Comparison of ENCODE assay signal across 21 cellular contexts in genomic region chr7:46633200-46633599, GRCh38.
DNase-seq lines count a peak whose midpoint lies in the region; ATAC-seq and TF ChIP-seq lines count a peak whose summit lies in the region.
"Had no signal": no experiment of that assay in that cellular context is flagged by ENCODE, and none has a peak within 500 bp of the region (broad histone marks: within the 10 kb centered on the region; RNA-seq: fewer than 3 reads in every experiment).

No MANE protein-coding gene starts in this region.

- dilution Hi-C loops in IMR-90 (cut with HindIII; ENCODE audit: low sequenced_read_pairs, unreplicated experiment), result no loop called here

- peaks cover 5% of the 10 kb centered on the region for H3K9me3 Mint-ChIP-seq in type B pancreatic cell
- H3K9me3 Mint-ChIP-seq in activated CD4-positive, alpha-beta T cell treated with anti-CD3 and anti-CD28 coated beads, Interleukin-2, amount 10 ng/mL, durations not matched to agents 7 days and 5 days, result no peaks in the 10 kb centered on the region
- H3K9me3 Mint-ChIP-seq in activated naive CD8-positive, alpha-beta T cell treated with anti-CD3 and anti-CD28 coated beads, Interleukin-2, amount 50 U/mL, for 24 hours, result no peaks in the 10 kb centered on the region

- H3K56ac ChIP-seq in IMR-90 (ENCODE audit: extremely low read depth, insufficient read depth, low read length), result no peak overlapping the region

- no peak overlapping the region for H2BK20ac ChIP-seq in IMR-90 (ENCODE audit: low read depth, low read length)

- H3K4me2 ChIP-seq in IMR-90 (ENCODE audit: low read depth, low read length), result no peak overlapping the region
- H3K4me2 ChIP-seq: BLaER1 had no signal

- H3K36me3 ChIP-seq in IMR-90 (ENCODE audit: control insufficient read depth, insufficient read depth, low read length), result no peaks in the 10 kb centered on the region
- no peaks in the 10 kb centered on the region for H3K36me3 ChIP-seq in HAP-1 (replicated peaks)
- H3K36me3 ChIP-seq: BLaER1, SJSA1 had no signal

- in situ Hi-C loops in IMR-90 (cut with MboI; ENCODE audit: low sequenced_read_pairs), result no loop called here
- in situ Hi-C loops in HAP-1 (cut with MboI; ENCODE audit: low sequenced_read_pairs), result no loop called here

- no peak overlapping the region for H3K4me3 Mint-ChIP-seq in type B pancreatic cell
- H3K4me3 Mint-ChIP-seq in activated CD4-positive, alpha-beta T cell treated with anti-CD3 and anti-CD28 coated beads, Interleukin-2, amount 10 ng/mL, durations not matched to agents 7 days and 5 days, result no peak overlapping the region
- H3K4me3 Mint-ChIP-seq in activated naive CD8-positive, alpha-beta T cell treated with anti-CD3 and anti-CD28 coated beads, Interleukin-2, amount 50 U/mL, for 24 hours, result no peak overlapping the region
- H3K4me3 Mint-ChIP-seq: CD4-positive, alpha-beta T cell had no signal

- no peaks in the 10 kb centered on the region for H3K27me3 Mint-ChIP-seq in type B pancreatic cell
- no peaks in the 10 kb centered on the region for H3K27me3 Mint-ChIP-seq in activated CD4-positive, alpha-beta T cell treated with anti-CD3 and anti-CD28 coated beads, Interleukin-2, amount 10 ng/mL, durations not matched to agents 7 days and 5 days
- H3K27me3 Mint-ChIP-seq in activated naive CD8-positive, alpha-beta T cell treated with anti-CD3 and anti-CD28 coated beads, Interleukin-2, amount 50 U/mL, for 24 hours, result no peaks in the 10 kb centered on the region
- H3K27me3 Mint-ChIP-seq: CD4-positive, alpha-beta T cell had no signal

- H2BK5ac ChIP-seq in IMR-90 (ENCODE audit: low read depth, low read length, poor library complexity, severe bottlenecking), result no peak overlapping the region

- no peaks in the 10 kb centered on the region for H3K36me3 Mint-ChIP-seq in type B pancreatic cell
- no peaks in the 10 kb centered on the region for H3K36me3 Mint-ChIP-seq in activated CD4-positive, alpha-beta T cell treated with anti-CD3 and anti-CD28 coated beads, Interleukin-2, amount 10 ng/mL, durations not matched to agents 7 days and 5 days (ENCODE audit: low read depth)
- H3K36me3 Mint-ChIP-seq in activated naive CD8-positive, alpha-beta T cell treated with anti-CD3 and anti-CD28 coated beads, Interleukin-2, amount 50 U/mL, for 24 hours (ENCODE audit: low read depth), result no peaks in the 10 kb centered on the region

- peak overlapping the region; percentile 63 for H3K27ac Mint-ChIP-seq in type B pancreatic cell
- no peak overlapping the region for H3K27ac Mint-ChIP-seq in activated CD4-positive, alpha-beta T cell treated with anti-CD3 and anti-CD28 coated beads, Interleukin-2, amount 10 ng/mL, durations not matched to agents 7 days and 5 days
- no peak overlapping the region for H3K27ac Mint-ChIP-seq in activated naive CD8-positive, alpha-beta T cell treated with anti-CD3 and anti-CD28 coated beads, Interleukin-2, amount 50 U/mL, for 24 hours
- H3K27ac Mint-ChIP-seq: CD4-positive, alpha-beta T cell had no signal

- H3K18ac ChIP-seq in IMR-90 (ENCODE audit: low read depth, low read length), result peak overlapping the region; percentile 13; the same call in 1 of the 2 replicates

- H3K4me1 Mint-ChIP-seq in type B pancreatic cell (ENCODE audit: unreplicated experiment), result peaks cover 5% of the 10 kb centered on the region
- H3K4me1 Mint-ChIP-seq in activated CD4-positive, alpha-beta T cell treated with anti-CD3 and anti-CD28 coated beads, Interleukin-2, amount 10 ng/mL, durations not matched to agents 7 days and 5 days, result no peaks in the 10 kb centered on the region
- H3K4me1 Mint-ChIP-seq in activated naive CD8-positive, alpha-beta T cell treated with anti-CD3 and anti-CD28 coated beads, Interleukin-2, amount 50 U/mL, for 24 hours, result no peaks in the 10 kb centered on the region

- no peak overlapping the region for H2AK5ac ChIP-seq in IMR-90 (ENCODE audit: low read depth, low read length)

- no peak overlapping the region for H4K8ac ChIP-seq in IMR-90 (ENCODE audit: low read depth in 2 of 2, low read length in 2 of 2)

- H3K79me1 ChIP-seq in IMR-90 (ENCODE audit: low read depth in 1 of 2, low read length in 2 of 2), result no peaks in the 10 kb centered on the region

- no peak overlapping the region for H2AFZ ChIP-seq in IMR-90 (replicated peaks; ENCODE audit: low read length, poor library complexity)

- no peak for DNase-seq in IMR-90
- peak; percentile 11 for DNase-seq in RPMI7951 (ENCODE audit: low read depth)
- peak; percentile 18 for DNase-seq in iris pigment epithelial cell (ENCODE audit: low read depth)
- DNase-seq in type B pancreatic cell (ENCODE audit: extremely low spot score, unreplicated experiment), result no peak
- DNase-seq in HAP-1 (ENCODE audit: low spot score in 2 of 2), result no peak
- no peak for DNase-seq in activated CD4-positive, alpha-beta T cell treated with anti-CD3 and anti-CD28 coated beads, Interleukin-2, amount 10 ng/mL, durations not matched to agents 7 days and 5 days
- no peak for DNase-seq in activated naive CD8-positive, alpha-beta T cell treated with anti-CD3 and anti-CD28 coated beads, Interleukin-2, amount 50 U/mL, for 24 hours
- DNase-seq: ACHN; Caco-2; CD4-positive, alpha-beta T cell; DND-41; NCI-H1105; NCI-H146; NCI-H2029; NCI-H2227 treated with DMSO at 0.1 percent for 48 hours; NCI-H510A; NK-92 treated with Interleukin-12 subunit alpha and Interleukin-12 subunit beta, amount 100 ng/mL, for 24 hours had no signal

- H3K14ac ChIP-seq in IMR-90 (replicated peaks; ENCODE audit: low read depth, low read length), result no peak overlapping the region

- no peak for TF ChIP-seq POLR2A in IMR-90 (IDR thresholded peaks at IDR 0.05; ENCODE audit: low read depth, low read length)

- no CpG with 5 or more reads among the region's 2 CpGs for WGBS in IMR-90 (ENCODE audit: extremely low coverage in 2 of 2, insufficient read length in 1 of 2), 2 experiments

- H2AK9ac ChIP-seq in IMR-90 (replicated peaks; ENCODE audit: low read depth, low read length, poor library complexity), result no peak overlapping the region

- BruUV-seq in IMR-90 (replicated peaks; lab: Mats Ljungman, UMichigan), result no TSS peak

- no peaks in the 10 kb centered on the region for H4K20me1 ChIP-seq in IMR-90 (ENCODE audit: insufficient read depth, low read length)
- H4K20me1 ChIP-seq: BLaER1 had no signal

- H3K9me1 ChIP-seq in IMR-90 (ENCODE audit: insufficient read depth, low read length), result 0 out of 2 replicates have a peak, but pooled peaks cover 2% of the 10 kb centered on the region

- no peak overlapping the region for H3K9ac ChIP-seq in IMR-90 (ENCODE audit: low read depth, low read length)
- H3K9ac ChIP-seq: BLaER1 had no signal

- TF ChIP-seq CTCF in IMR-90 (conservative IDR thresholded peaks at IDR 0.05; ENCODE audit: low read depth, low read length), result no peak
- no peak for TF ChIP-seq CTCF in type B pancreatic cell (conservative IDR thresholded peaks at IDR 0.05)

- TF ChIP-seq RAD21 in IMR-90 (IDR thresholded peaks at IDR 0.05; ENCODE audit: low read length), result no peak

- H3K27me3 ChIP-seq in IMR-90 (ENCODE audit: control insufficient read depth, insufficient read depth, low read length), result no peaks in the 10 kb centered on the region
- H3K27me3 ChIP-seq in HAP-1 (ENCODE audit: low read depth), result no peaks in the 10 kb centered on the region
- H3K27me3 ChIP-seq: BLaER1, SJSA1 had no signal

- intact Hi-C loops in IMR-90 (cut with micrococcal nuclease), result no loop called here

- no peak for ATAC-seq in IMR-90 (ENCODE audit: low read depth)
- no peak for ATAC-seq in activated naive CD8-positive, alpha-beta T cell treated with anti-CD3 and anti-CD28 coated beads, Interleukin-2, amount 50 U/mL, for 24 hours
- ATAC-seq: GM12878, Right ventricle myocardium inferior had no signal

- CTCF ChIA-PET in IMR-90 (lab: Yijun Ruan, JAX), result no interaction called here
- CTCF ChIA-PET in activated CD4-positive, alpha-beta T cell treated with anti-CD3 and anti-CD28 coated beads, Interleukin-2, amount 10 ng/mL, durations not matched to agents 7 days and 5 days (lab: Charles Lee), result no interaction called here

- H3K4me1 ChIP-seq in IMR-90 (ENCODE audit: control insufficient read depth, insufficient read depth, low read length) (peaks cover 6% of the 10 kb centered on the region), HAP-1 (no peaks in the 10 kb centered on the region)
- H3K4me1 ChIP-seq: BLaER1, Caco-2, SJSA1 had no signal

- H3K4ac ChIP-seq in IMR-90 (ENCODE audit: low read depth, low read length), result no peak overlapping the region

- no peak overlapping the region for H3K27ac ChIP-seq in IMR-90 (ENCODE audit: insufficient read depth, low read length)
- H3K27ac ChIP-seq: BLaER1, SJSA1 had no signal

- H4K5ac ChIP-seq in IMR-90 (ENCODE audit: low read depth, low read length), result no peak overlapping the region; the same call in 1 of the 2 replicates

- H2BK15ac ChIP-seq in IMR-90 (ENCODE audit: low read depth, low read length), result no peak overlapping the region

- H3K4me3 ChIP-seq in IMR-90 (ENCODE audit: insufficient read depth, low read depth, low read length), result no peak overlapping the region
- no peak overlapping the region for H3K4me3 ChIP-seq in HAP-1
- H3K4me3 ChIP-seq: BLaER1, GM12878, SJSA1 had no signal

- POLR2A ChIA-PET in IMR-90 (lab: Charles Lee; ENCODE audit: unreplicated experiment), result interaction anchor here (0.5 kb wide), 1 partner anchor 29 kb away, joined by 4 read pairs; no protein-coding TSS in a partner anchor
- POLR2A ChIA-PET in activated CD4-positive, alpha-beta T cell treated with anti-CD3 and anti-CD28 coated beads, Interleukin-2, amount 10 ng/mL, durations not matched to agents 7 days and 5 days (lab: Charles Lee), result no interaction called here

- H4K91ac ChIP-seq in IMR-90 (ENCODE audit: insufficient read depth, low read depth, low read length), result no peak overlapping the region

- no peak overlapping the region for H3K23ac ChIP-seq in IMR-90 (ENCODE audit: low read depth, low read length)

- H2BK120ac ChIP-seq in IMR-90 (ENCODE audit: low read depth, low read length), result no peak overlapping the region

- H3K9me3 ChIP-seq in IMR-90 (ENCODE audit: control insufficient read depth, insufficient read depth, low read length) (no peaks in the 10 kb centered on the region), HAP-1 (no peaks in the 10 kb centered on the region)
- H3K9me3 ChIP-seq: BLaER1, Caco-2, SJSA1 had no signal

TF ChIP-seq in IMR-90, 13 proteins besides CTCF, POLR2A, EP300 and RAD21 (continues in another document):
- no peak for TF ChIP-seq RFX5 (IDR thresholded peaks at IDR 0.05; ENCODE audit: low read depth, low read length)
- peak; percentile 78 for TF ChIP-seq NFE2L2 (IDR thresholded peaks at IDR 0.05; ENCODE audit: low read depth, low read length)
- no peak for TF ChIP-seq FOS (IDR thresholded peaks at IDR 0.05; ENCODE audit: low read depth, low read length)
- TF ChIP-seq SMC3 (IDR thresholded peaks at IDR 0.05; ENCODE audit: low read depth, low read length), result no peak
- no peak for TF ChIP-seq MXI1 (IDR thresholded peaks at IDR 0.05; ENCODE audit: borderline replicate concordance, low read depth, low read length)
- TF ChIP-seq MAZ (IDR thresholded peaks at IDR 0.05; ENCODE audit: borderline replicate concordance, low read depth, low read length), result no peak
- TF ChIP-seq BHLHE40 (IDR thresholded peaks at IDR 0.05; ENCODE audit: low read depth, low read length), result no peak
- TF ChIP-seq CEBPB (IDR thresholded peaks at IDR 0.05; ENCODE audit: low read depth, low read length), result no peak

Comparison
In these comparisons a context has a peak if more than half of its experiments do, and no peak if none do; other contexts are left out.
1. DNase-seq: peak in RPMI7951 (single experiment) and iris pigment epithelial cell (single experiment); none in IMR-90 (single experiment), type B pancreatic cell (single experiment), HAP-1 (0 of 2), activated CD4-positive, alpha-beta T cell treated with anti-CD3 and anti-CD28 coated beads, Interleukin-2, amount 10 ng/mL, durations not matched to agents 7 days and 5 days (single experiment) and activated naive CD8-positive, alpha-beta T cell treated with anti-CD3 and anti-CD28 coated beads, Interleukin-2, amount 50 U/mL, for 24 hours (single experiment).